ENCODE assay signal across 19 cellular contexts in the genomic region with DNA sequence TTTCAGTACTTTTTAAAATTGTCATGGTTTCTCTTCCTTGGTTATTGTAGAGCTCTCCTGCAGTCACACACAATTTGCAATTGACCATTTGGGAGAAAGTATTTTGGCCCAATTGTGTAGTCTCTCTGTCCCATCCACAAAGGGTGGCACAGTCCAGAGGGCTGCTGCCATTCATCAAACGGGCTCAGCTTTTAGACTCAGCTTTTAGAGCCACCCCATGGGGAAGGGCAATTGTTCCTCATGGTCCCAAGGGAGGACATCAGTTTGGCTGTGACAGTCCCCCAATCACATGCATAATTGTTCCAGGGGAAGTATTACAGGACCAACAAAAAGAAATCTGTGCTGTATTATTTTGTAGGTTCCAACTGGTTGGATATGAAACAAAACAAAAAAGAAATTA.
DNase-seq lines count a peak whose midpoint lies in the region; ATAC-seq and TF ChIP-seq lines count a peak whose summit lies in the region.
"Had no signal": no experiment of that assay in that cellular context is flagged by ENCODE, and none has a peak within 500 bp of the region (broad histone marks: within the 10 kb centered on the region; RNA-seq: fewer than 3 reads in every experiment).

No MANE protein-coding gene starts in this region.

- H3K36me3 Mint-ChIP-seq in glutamatergic neuron (ENCODE audit: unreplicated experiment), result no peaks in the 10 kb centered on the region
- H3K36me3 Mint-ChIP-seq: CD4-positive, alpha-beta memory T cell had no signal

- no peaks in the 10 kb centered on the region for H3K36me3 ChIP-seq in upper lobe of left lung
- H3K36me3 ChIP-seq: HAP-1 had no signal

- H3K27me3 ChIP-seq in upper lobe of left lung, result no peaks in the 10 kb centered on the region

- H3K9me3 ChIP-seq in upper lobe of left lung, result no peaks in the 10 kb centered on the region
- H3K9me3 ChIP-seq: A549, HAP-1 had no signal

- no peaks in the 10 kb centered on the region for H3K9me3 Mint-ChIP-seq in glutamatergic neuron (ENCODE audit: unreplicated experiment)
- H3K9me3 Mint-ChIP-seq: CD4-positive, alpha-beta memory T cell; HFFc6 had no signal

- TF ChIP-seq EP300 in upper lobe of left lung (IDR thresholded peaks at IDR 0.05), result no peak

- H3K4me1 Mint-ChIP-seq in glutamatergic neuron (ENCODE audit: low read depth, unreplicated experiment), result peaks cover 4% of the 10 kb centered on the region
- H3K4me1 Mint-ChIP-seq: CD4-positive, alpha-beta memory T cell had no signal

- H3K27me3 Mint-ChIP-seq in glutamatergic neuron (ENCODE audit: unreplicated experiment), result no peaks in the 10 kb centered on the region
- H3K27me3 Mint-ChIP-seq: CD4-positive, alpha-beta memory T cell had no signal

- peak; percentile 62 for DNase-seq in D341Med (ENCODE audit: low spot score)
- peak; percentile 55 for DNase-seq in NCI-H69 (lab: John Stamatoyannopoulos, UW)
- DNase-seq in glutamatergic neuron, result peak; percentile 24
- no peak for DNase-seq in amniotic stem cell (lab: John Stamatoyannopoulos, UW)
- no peak for DNase-seq in T-helper 9 cell
- DNase-seq in upper lobe of left lung, result no peak
- DNase-seq in GF-D8 (lab: John Stamatoyannopoulos, UW), result no peak
- DNase-seq: 8988T; C1 segment of cervical spinal cord; Calu3; CD4-positive, alpha-beta memory T cell; COR-L47; DMS153; DND-41; GDM1; GOT3; HFFc6 had no signal

- no peaks in the 10 kb centered on the region for H3K4me1 ChIP-seq in upper lobe of left lung
- H3K4me1 ChIP-seq: A549 had no signal

- 63 to 67% methylated on average over 1 of the region's 1 CpG for WGBS in upper lobe of left lung, 2 donors

- H3K27ac Mint-ChIP-seq in glutamatergic neuron (ENCODE audit: unreplicated experiment), result no peak overlapping the region
- H3K27ac Mint-ChIP-seq: CD4-positive, alpha-beta memory T cell; HFFc6 had no signal

- no peak for TF ChIP-seq CTCF in glutamatergic neuron (IDR thresholded peaks at IDR 0.05; ENCODE audit: partially characterized antibody, unreplicated experiment)
- TF ChIP-seq CTCF in upper lobe of left lung (IDR thresholded peaks at IDR 0.05), result no peak

- no peak overlapping the region for H3K27ac ChIP-seq in upper lobe of left lung
- H3K27ac ChIP-seq: A549 had no signal

- no peak for TF ChIP-seq POLR2A in upper lobe of left lung (IDR thresholded peaks at IDR 0.05)

- H3K4me3 ChIP-seq in upper lobe of left lung, result no peak overlapping the region
- H3K4me3 ChIP-seq: A549, HAP-1 had no signal

- no peak for ATAC-seq in upper lobe of left lung (ENCODE audit: low FRiP score in 2 of 2)
- ATAC-seq: A549 had no signal

- no peak overlapping the region for H3K4me3 Mint-ChIP-seq in glutamatergic neuron (ENCODE audit: unreplicated experiment)
- H3K4me3 Mint-ChIP-seq: CD4-positive, alpha-beta memory T cell; HFFc6 had no signal

Comparison
In these comparisons a context has a peak if more than half of its experiments do, and no peak if none do; other contexts are left out.
1. DNase-seq: peak in D341Med (single experiment), NCI-H69 (single experiment) and glutamatergic neuron (single experiment); none in amniotic stem cell (single experiment), T-helper 9 cell (single experiment), upper lobe of left lung (0 of 2) and GF-D8 (single experiment).